In the genomic region with DNA sequence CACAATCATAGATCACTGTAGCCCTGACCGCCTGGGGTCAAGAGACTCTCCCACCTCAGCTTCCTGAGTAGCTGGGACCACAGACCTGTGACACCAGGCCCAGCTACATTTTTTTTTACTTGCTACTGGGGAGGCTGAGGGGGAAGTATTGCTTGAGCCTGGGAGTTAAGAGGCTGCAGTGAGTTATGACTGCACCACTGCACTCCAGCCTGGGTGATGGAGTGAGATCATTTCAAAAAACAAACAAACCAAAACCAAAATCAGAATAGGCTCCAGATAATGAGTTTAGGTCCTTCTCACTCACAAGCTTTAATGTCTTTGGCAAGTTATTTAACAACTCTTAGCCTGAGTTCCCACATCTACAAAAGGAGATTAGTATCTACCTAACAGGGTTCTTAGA, we compare ENCODE assay signal across 17 cellular contexts. TPM values are rescaled to one million over a fixed set of nuclear protein-coding genes. Genes with fewer than 3 reads are reported as not detected.
A peak's percentile ranks its signal among the peaks of the same experiment; 100 is the strongest.
DNase-seq lines count a peak whose midpoint lies in the region; ATAC-seq and TF ChIP-seq lines count a peak whose summit lies in the region.
"Had no signal": no experiment of that assay in that cellular context is flagged by ENCODE, and none has a peak within 500 bp of the region (broad histone marks: within the 10 kb centered on the region; RNA-seq: fewer than 3 reads in every experiment).

No MANE protein-coding gene starts in this region.

- TF ChIP-seq CTCF in chondrocyte (IDR thresholded peaks at IDR 0.05) (no peak), nephron progenitor cell (IDR thresholded peaks at IDR 0.05) (no peak)

- H3K27ac Mint-ChIP-seq in activated CD8-positive, alpha-beta memory T cell treated with anti-CD3 and anti-CD28 coated beads, Interleukin-2, amount 10 ng/mL, durations not matched to agents 7 days and 5 days, result peak overlapping the region; percentile 56
- H3K27ac Mint-ChIP-seq in chondrocyte (ENCODE audit: unreplicated experiment) (peak overlapping the region; percentile 49), nephron progenitor cell (peak overlapping the region; percentile 64)
- H3K27ac Mint-ChIP-seq: CD4-positive, alpha-beta T cell had no signal

- H3K9me3 Mint-ChIP-seq in activated CD8-positive, alpha-beta memory T cell treated with anti-CD3 and anti-CD28 coated beads, Interleukin-2, amount 10 ng/mL, durations not matched to agents 7 days and 5 days (ENCODE audit: low read depth), result no peaks in the 10 kb centered on the region
- H3K9me3 Mint-ChIP-seq in chondrocyte (ENCODE audit: low read depth) (no peaks in the 10 kb centered on the region), nephron progenitor cell (no peaks in the 10 kb centered on the region)
- H3K9me3 Mint-ChIP-seq: CD4-positive, alpha-beta T cell; stimulated activated naive CD8-positive, alpha-beta T cell treated with anti-CD3 and anti-CD28 coated beads, Interleukin-15, amount 100 ng/mL, for 72 hours had no signal

- no peaks in the 10 kb centered on the region for H3K27me3 Mint-ChIP-seq in activated CD8-positive, alpha-beta memory T cell treated with anti-CD3 and anti-CD28 coated beads, Interleukin-2, amount 10 ng/mL, durations not matched to agents 7 days and 5 days
- H3K27me3 Mint-ChIP-seq in chondrocyte (ENCODE audit: low read depth) (no peaks in the 10 kb centered on the region), nephron progenitor cell (ENCODE audit: low read depth, poor library complexity) (no peaks in the 10 kb centered on the region)
- H3K27me3 Mint-ChIP-seq: CD4-positive, alpha-beta T cell; stimulated activated naive CD8-positive, alpha-beta T cell treated with anti-CD3 and anti-CD28 coated beads, Interleukin-15, amount 100 ng/mL, for 72 hours had no signal

- peaks cover 18% of the 10 kb centered on the region for H3K4me1 Mint-ChIP-seq in activated CD8-positive, alpha-beta memory T cell treated with anti-CD3 and anti-CD28 coated beads, Interleukin-2, amount 10 ng/mL, durations not matched to agents 7 days and 5 days
- H3K4me1 Mint-ChIP-seq in chondrocyte (ENCODE audit: low read depth) (peaks cover 24% of the 10 kb centered on the region), nephron progenitor cell (peaks cover 11% of the 10 kb centered on the region)
- H3K4me1 Mint-ChIP-seq: stimulated activated naive CD8-positive, alpha-beta T cell treated with anti-CD3 and anti-CD28 coated beads, Interleukin-15, amount 100 ng/mL, for 72 hours had no signal

- H3K4me3 Mint-ChIP-seq in activated CD8-positive, alpha-beta memory T cell treated with anti-CD3 and anti-CD28 coated beads, Interleukin-2, amount 10 ng/mL, durations not matched to agents 7 days and 5 days, result no peak overlapping the region
- H3K4me3 Mint-ChIP-seq in chondrocyte (ENCODE audit: unreplicated experiment), result no peak overlapping the region
- H3K4me3 Mint-ChIP-seq in nephron progenitor cell, result no peak overlapping the region
- H3K4me3 Mint-ChIP-seq: CD4-positive, alpha-beta T cell; stimulated activated naive CD8-positive, alpha-beta T cell treated with anti-CD3 and anti-CD28 coated beads, Interleukin-15, amount 100 ng/mL, for 72 hours had no signal

- no peak overlapping the region for H3K4me3 ChIP-seq in MG63
- H3K4me3 ChIP-seq: breast epithelium, SJSA1 had no signal

- H3K36me3 Mint-ChIP-seq in activated CD8-positive, alpha-beta memory T cell treated with anti-CD3 and anti-CD28 coated beads, Interleukin-2, amount 10 ng/mL, durations not matched to agents 7 days and 5 days, result peaks cover 41% of the 10 kb centered on the region
- H3K36me3 Mint-ChIP-seq in chondrocyte (ENCODE audit: low read depth) (peaks cover 24% of the 10 kb centered on the region), nephron progenitor cell (ENCODE audit: low read depth) (peaks cover 67% of the 10 kb centered on the region)

- peaks cover 64% of the 10 kb centered on the region for H3K36me3 ChIP-seq in MG63

- no peaks in the 10 kb centered on the region for H3K9me3 ChIP-seq in MG63
- H3K9me3 ChIP-seq: breast epithelium, SJSA1 had no signal

- peak; percentile 48 for DNase-seq in activated CD8-positive, alpha-beta memory T cell treated with anti-CD3 and anti-CD28 coated beads, Interleukin-2, amount 10 ng/mL, durations not matched to agents 7 days and 5 days
- no peak for DNase-seq in activated CD8-positive, alpha-beta memory T cell treated with anti-CD3 and anti-CD28 coated beads, Interleukin-2, amount 50 U/mL, for 4 hours
- peak; percentile 43 for DNase-seq in MG63
- no peak for DNase-seq in chondrocyte (ENCODE audit: low spot score)
- DNase-seq in nephron progenitor cell, result no peak
- no peak for DNase-seq in NK-92 (lab: John Stamatoyannopoulos, UW; ENCODE audit: unreplicated experiment)
- DNase-seq: activated gamma-delta T cell treated with Interleukin-2 at 50 U/mL for 16 hours; CD4-positive, alpha-beta T cell; GDM1; Karpas-422; NCI-H1417 treated with DMSO at 0.1 percent for 48 hours; posterior cingulate gyrus; stimulated activated naive CD8-positive, alpha-beta T cell treated with anti-CD3 and anti-CD28 coated beads, Interleukin-15, amount 100 ng/mL, for 72 hours had no signal

- no peaks in the 10 kb centered on the region for H3K27me3 ChIP-seq in MG63
- H3K27me3 ChIP-seq: breast epithelium, SJSA1 had no signal

- CTCF ChIA-PET in activated CD8-positive, alpha-beta memory T cell treated with anti-CD3 and anti-CD28 coated beads, Interleukin-2, amount 10 ng/mL, durations not matched to agents 7 days and 5 days (lab: Charles Lee), result interaction anchor here (0.9 to 1.5 kb wide), 2 partner anchors 19 to 22 kb away, joined by 3 to 4 read pairs; no protein-coding TSS in a partner anchor

- ATAC-seq in activated CD8-positive, alpha-beta memory T cell treated with anti-CD3 and anti-CD28 coated beads, Interleukin-2, amount 10 ng/mL, durations not matched to agents 7 days and 5 days, result peak; percentile 64
- ATAC-seq in HG03432 (IDR thresholded peaks at IDR 0.05; ENCODE audit: unreplicated experiment) (no peak), GM21576 (IDR thresholded peaks at IDR 0.05; ENCODE audit: unreplicated experiment) (no peak)
- ATAC-seq: stimulated activated naive CD8-positive, alpha-beta T cell treated with anti-CD3 and anti-CD28 coated beads, Interleukin-15, amount 100 ng/mL, for 72 hours had no signal

RNA-seq across cellular contexts. Expression of gene WDR26, which starts 22.8 kb away (rescaled TPM):
- 10 to 100 TPM; 79.0 to 84.2 TPM for total RNA-seq in activated CD8-positive, alpha-beta memory T cell treated with anti-CD3 and anti-CD28 coated beads, Interleukin-2, amount 10 ng/mL, durations not matched to agents 7 days and 5 days
- 33.5 and 37.1 TPM in 2 replicates for total RNA-seq in MG63 (2014; rRNA removed; shearing (Covaris generic); ENCODE audit: low replicate concordance)
- total RNA-seq in chondrocyte, result 79.5 to 84.0 TPM (median 81.5 TPM) in 3 replicates

RNA-seq across cellular contexts. Expression of gene CNIH4, which starts 55.1 kb away (rescaled TPM):
- total RNA-seq in activated CD8-positive, alpha-beta memory T cell treated with anti-CD3 and anti-CD28 coated beads, Interleukin-2, amount 10 ng/mL, durations not matched to agents 7 days and 5 days, result 10 to 100 TPM; 45.5 to 46.2 TPM
- total RNA-seq in MG63 (2014; rRNA removed; shearing (Covaris generic); ENCODE audit: low replicate concordance), result 30.9 and 114 TPM in 2 replicates
- 45.4 to 55.8 TPM (median 52.7 TPM) in 3 replicates for total RNA-seq in chondrocyte

Comparison
In these comparisons a context has a peak if more than half of its experiments do, and no peak if none do; other contexts are left out.
1. DNase-seq: peak in activated CD8-positive, alpha-beta memory T cell treated with anti-CD3 and anti-CD28 coated beads, Interleukin-2, amount 10 ng/mL, durations not matched to agents 7 days and 5 days (single experiment) and MG63 (single experiment); none in activated CD8-positive, alpha-beta memory T cell treated with anti-CD3 and anti-CD28 coated beads, Interleukin-2, amount 50 U/mL, for 4 hours (single experiment), chondrocyte (single experiment), nephron progenitor cell (single experiment) and NK-92 (single experiment).
2. Peak in every context shown above with its lines, with median percentiles within 50 percentile points of each other: H3K27ac Mint-ChIP-seq.